1 cellular context compared by ENCODE assay signal in the genomic region with DNA sequence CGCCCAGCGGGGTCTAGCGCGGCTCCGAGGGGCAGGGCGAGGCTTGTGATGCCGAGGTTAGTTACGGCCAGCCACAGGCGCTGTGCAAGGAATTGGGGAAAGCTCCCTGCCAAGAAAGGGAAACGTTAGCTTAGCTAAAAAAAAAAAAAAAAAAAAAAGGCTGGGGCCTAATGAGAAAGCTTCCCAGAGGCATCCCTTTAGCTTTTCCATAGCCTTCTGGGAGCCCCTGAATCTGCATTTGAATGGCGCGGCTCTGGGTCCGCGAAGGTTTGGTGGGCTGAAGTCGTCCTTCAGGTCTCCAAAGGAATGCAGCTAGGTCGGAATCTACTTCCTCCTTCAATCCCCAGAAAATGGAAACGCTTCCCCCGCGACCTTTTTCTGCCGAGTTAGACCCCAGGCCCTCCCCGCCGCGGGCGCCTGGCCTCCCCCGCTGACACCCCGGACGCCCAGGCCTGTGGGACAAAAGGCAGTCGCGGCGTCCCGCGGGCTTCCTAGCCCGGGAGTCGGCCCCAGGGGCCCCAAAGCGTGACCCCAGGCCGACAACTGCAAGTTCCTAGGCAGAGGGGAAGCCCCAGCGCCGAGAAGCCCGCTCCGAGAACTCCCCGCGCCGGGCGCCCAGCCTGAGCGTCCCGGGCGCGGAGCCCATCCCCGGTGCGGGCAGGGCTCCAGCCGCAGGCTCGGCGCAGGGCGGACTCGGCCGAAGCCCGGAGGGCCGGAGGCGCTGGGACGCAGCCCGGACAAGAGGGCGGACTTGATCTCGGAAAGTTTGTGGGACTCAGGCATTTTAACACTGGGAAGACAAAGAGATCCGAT.
TF ChIP-seq lines count a peak whose summit lies in the region.

No MANE protein-coding gene starts in this region.

TF ChIP-seq in HepG2, 621 proteins besides CTCF, POLR2A, EP300 and RAD21 (continued from another document and continues in another):
- TF ChIP-seq, protein P1, sequence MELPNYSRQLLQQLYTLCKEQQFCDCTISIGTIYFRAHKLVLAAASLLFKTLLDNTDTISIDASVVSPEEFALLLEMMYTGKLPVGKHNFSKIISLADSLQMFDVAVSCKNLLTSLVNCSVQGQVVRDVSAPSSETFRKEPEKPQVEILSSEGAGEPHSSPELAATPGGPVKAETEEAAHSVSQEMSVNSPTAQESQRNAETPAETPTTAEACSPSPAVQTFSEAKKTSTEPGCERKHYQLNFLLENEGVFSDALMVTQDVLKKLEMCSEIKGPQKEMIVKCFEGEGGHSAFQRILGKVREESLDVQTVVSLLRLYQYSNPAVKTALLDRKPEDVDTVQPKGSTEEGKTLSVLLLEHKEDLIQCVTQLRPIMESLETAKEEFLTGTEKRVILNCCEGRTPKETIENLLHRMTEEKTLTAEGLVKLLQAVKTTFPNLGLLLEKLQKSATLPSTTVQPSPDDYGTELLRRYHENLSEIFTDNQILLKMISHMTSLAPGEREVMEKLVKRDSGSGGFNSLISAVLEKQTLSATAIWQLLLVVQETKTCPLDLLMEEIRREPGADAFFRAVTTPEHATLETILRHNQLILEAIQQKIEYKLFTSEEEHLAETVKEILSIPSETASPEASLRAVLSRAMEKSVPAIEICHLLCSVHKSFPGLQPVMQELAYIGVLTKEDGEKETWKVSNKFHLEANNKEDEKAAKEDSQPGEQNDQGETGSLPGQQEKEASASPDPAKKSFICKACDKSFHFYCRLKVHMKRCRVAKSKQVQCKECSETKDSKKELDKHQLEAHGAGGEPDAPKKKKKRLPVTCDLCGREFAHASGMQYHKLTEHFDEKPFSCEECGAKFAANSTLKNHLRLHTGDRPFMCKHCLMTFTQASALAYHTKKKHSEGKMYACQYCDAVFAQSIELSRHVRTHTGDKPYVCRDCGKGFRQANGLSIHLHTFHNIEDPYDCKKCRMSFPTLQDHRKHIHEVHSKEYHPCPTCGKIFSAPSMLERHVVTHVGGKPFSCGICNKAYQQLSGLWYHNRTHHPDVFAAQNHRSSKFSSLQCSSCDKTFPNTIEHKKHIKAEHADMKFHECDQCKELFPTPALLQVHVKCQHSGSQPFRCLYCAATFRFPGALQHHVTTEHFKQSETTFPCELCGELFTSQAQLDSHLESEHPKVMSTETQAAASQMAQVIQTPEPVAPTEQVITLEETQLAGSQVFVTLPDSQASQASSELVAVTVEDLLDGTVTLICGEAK (IDR thresholded peaks at IDR 0.05), result no peak
- TF ChIP-seq, protein P1 (CRISPR knock-in tag; IDR thresholded peaks at IDR 0.05), result no peak
- no peak for TF ChIP-seq GRHL1 (CRISPR knock-in tag; conservative IDR thresholded peaks at IDR 0.05)
- TF ChIP-seq RBM39 (IDR thresholded peaks at IDR 0.05; ENCODE audit: low read depth, low read length, poor library complexity, severe bottlenecking), result peak; percentile 66
- TF ChIP-seq ZNF552 (CRISPR knock-in tag; IDR thresholded peaks at IDR 0.05; ENCODE audit: borderline replicate concordance), result no peak
- no peak for TF ChIP-seq SMYD3 (CRISPR knock-in tag; IDR thresholded peaks at IDR 0.05)
- TF ChIP-seq, protein P2, sequence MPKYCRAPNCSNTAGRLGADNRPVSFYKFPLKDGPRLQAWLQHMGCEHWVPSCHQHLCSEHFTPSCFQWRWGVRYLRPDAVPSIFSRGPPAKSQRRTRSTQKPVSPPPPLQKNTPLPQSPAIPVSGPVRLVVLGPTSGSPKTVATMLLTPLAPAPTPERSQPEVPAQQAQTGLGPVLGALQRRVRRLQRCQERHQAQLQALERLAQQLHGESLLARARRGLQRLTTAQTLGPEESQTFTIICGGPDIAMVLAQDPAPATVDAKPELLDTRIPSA (CRISPR knock-in tag; IDR thresholded peaks at IDR 0.05; ENCODE audit: borderline replicate concordance), result no peak; the same call in 1 of the 2 replicates
- no peak for TF ChIP-seq RARG (CRISPR knock-in tag; IDR thresholded peaks at IDR 0.05; ENCODE audit: low read depth)
- TF ChIP-seq ZNF768 (CRISPR knock-in tag; IDR thresholded peaks at IDR 0.05), result 0 out of 2 replicates have a peak, but pooled peaks have one; percentile 21
- no peak for TF ChIP-seq CAMTA2 (CRISPR knock-in tag; IDR thresholded peaks at IDR 0.05; ENCODE audit: borderline replicate concordance)
- TF ChIP-seq, protein P3, sequence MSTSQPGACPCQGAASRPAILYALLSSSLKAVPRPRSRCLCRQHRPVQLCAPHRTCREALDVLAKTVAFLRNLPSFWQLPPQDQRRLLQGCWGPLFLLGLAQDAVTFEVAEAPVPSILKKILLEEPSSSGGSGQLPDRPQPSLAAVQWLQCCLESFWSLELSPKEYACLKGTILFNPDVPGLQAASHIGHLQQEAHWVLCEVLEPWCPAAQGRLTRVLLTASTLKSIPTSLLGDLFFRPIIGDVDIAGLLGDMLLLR (CRISPR knock-in tag; IDR thresholded peaks at IDR 0.05), result no peak
- TF ChIP-seq ZNF644 (CRISPR knock-in tag; IDR thresholded peaks at IDR 0.05; ENCODE audit: low read depth), result no peak
- TF ChIP-seq, protein P4, sequence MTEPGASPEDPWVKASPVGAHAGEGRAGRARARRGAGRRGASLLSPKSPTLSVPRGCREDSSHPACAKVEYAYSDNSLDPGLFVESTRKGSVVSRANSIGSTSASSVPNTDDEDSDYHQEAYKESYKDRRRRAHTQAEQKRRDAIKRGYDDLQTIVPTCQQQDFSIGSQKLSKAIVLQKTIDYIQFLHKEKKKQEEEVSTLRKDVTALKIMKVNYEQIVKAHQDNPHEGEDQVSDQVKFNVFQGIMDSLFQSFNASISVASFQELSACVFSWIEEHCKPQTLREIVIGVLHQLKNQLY (CRISPR knock-in tag; IDR thresholded peaks at IDR 0.05), result no peak
- no peak for TF ChIP-seq PAWR (CRISPR knock-in tag; IDR thresholded peaks at IDR 0.05; ENCODE audit: borderline replicate concordance)
- TF ChIP-seq, protein P5, sequence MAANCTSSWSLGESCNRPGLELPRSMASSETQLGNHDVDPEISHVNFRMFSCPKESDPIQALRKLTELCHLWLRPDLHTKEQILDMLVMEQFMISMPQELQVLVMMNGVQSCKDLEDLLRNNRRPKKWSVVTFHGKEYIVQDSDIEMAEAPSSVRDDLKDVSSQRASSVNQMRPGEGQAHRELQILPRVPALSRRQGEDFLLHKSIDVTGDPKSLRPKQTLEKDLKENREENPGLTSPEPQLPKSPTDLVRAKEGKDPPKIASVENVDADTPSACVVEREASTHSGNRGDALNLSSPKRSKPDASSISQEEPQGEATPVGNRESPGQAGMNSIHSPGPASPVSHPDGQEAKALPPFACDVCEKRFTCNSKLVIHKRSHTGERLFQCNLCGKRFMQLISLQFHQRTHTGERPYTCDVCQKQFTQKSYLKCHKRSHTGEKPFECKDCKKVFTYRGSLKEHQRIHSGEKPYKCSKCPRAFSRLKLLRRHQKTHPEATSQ (CRISPR knock-in tag; IDR thresholded peaks at IDR 0.05; ENCODE audit: borderline replicate concordance), result no peak
- TF ChIP-seq, protein P6, sequence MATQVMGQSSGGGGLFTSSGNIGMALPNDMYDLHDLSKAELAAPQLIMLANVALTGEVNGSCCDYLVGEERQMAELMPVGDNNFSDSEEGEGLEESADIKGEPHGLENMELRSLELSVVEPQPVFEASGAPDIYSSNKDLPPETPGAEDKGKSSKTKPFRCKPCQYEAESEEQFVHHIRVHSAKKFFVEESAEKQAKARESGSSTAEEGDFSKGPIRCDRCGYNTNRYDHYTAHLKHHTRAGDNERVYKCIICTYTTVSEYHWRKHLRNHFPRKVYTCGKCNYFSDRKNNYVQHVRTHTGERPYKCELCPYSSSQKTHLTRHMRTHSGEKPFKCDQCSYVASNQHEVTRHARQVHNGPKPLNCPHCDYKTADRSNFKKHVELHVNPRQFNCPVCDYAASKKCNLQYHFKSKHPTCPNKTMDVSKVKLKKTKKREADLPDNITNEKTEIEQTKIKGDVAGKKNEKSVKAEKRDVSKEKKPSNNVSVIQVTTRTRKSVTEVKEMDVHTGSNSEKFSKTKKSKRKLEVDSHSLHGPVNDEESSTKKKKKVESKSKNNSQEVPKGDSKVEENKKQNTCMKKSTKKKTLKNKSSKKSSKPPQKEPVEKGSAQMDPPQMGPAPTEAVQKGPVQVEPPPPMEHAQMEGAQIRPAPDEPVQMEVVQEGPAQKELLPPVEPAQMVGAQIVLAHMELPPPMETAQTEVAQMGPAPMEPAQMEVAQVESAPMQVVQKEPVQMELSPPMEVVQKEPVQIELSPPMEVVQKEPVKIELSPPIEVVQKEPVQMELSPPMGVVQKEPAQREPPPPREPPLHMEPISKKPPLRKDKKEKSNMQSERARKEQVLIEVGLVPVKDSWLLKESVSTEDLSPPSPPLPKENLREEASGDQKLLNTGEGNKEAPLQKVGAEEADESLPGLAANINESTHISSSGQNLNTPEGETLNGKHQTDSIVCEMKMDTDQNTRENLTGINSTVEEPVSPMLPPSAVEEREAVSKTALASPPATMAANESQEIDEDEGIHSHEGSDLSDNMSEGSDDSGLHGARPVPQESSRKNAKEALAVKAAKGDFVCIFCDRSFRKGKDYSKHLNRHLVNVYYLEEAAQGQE (IDR thresholded peaks at IDR 0.05; ENCODE audit: borderline replicate concordance in 1 of 2, low read depth in 1 of 2, low read length in 2 of 2), result no peak
- no peak for TF ChIP-seq ZNF772 (CRISPR knock-in tag; IDR thresholded peaks at IDR 0.05)
- TF ChIP-seq ELF4 (CRISPR knock-in tag; IDR thresholded peaks at IDR 0.05; ENCODE audit: borderline replicate concordance), result no peak
- TF ChIP-seq, protein P7, sequence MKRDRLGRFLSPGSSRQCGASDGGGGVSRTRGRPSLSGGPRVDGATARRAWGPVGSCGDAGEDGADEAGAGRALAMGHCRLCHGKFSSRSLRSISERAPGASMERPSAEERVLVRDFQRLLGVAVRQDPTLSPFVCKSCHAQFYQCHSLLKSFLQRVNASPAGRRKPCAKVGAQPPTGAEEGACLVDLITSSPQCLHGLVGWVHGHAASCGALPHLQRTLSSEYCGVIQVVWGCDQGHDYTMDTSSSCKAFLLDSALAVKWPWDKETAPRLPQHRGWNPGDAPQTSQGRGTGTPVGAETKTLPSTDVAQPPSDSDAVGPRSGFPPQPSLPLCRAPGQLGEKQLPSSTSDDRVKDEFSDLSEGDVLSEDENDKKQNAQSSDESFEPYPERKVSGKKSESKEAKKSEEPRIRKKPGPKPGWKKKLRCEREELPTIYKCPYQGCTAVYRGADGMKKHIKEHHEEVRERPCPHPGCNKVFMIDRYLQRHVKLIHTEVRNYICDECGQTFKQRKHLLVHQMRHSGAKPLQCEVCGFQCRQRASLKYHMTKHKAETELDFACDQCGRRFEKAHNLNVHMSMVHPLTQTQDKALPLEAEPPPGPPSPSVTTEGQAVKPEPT (CRISPR knock-in tag; IDR thresholded peaks at IDR 0.05; ENCODE audit: low read depth), result no peak
- TF ChIP-seq, protein P8, sequence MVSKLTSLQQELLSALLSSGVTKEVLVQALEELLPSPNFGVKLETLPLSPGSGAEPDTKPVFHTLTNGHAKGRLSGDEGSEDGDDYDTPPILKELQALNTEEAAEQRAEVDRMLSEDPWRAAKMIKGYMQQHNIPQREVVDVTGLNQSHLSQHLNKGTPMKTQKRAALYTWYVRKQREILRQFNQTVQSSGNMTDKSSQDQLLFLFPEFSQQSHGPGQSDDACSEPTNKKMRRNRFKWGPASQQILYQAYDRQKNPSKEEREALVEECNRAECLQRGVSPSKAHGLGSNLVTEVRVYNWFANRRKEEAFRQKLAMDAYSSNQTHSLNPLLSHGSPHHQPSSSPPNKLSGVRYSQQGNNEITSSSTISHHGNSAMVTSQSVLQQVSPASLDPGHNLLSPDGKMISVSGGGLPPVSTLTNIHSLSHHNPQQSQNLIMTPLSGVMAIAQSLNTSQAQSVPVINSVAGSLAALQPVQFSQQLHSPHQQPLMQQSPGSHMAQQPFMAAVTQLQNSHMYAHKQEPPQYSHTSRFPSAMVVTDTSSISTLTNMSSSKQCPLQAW (CRISPR knock-in tag; IDR thresholded peaks at IDR 0.05), result no peak
- TF ChIP-seq MAFK (conservative IDR thresholded peaks at IDR 0.05 in 1 of 2, IDR thresholded peaks at IDR 0.05 in 1 of 2; ENCODE audit: low read length in 2 of 2), result no peak
- no peak for TF ChIP-seq ZNF333 (CRISPR knock-in tag; IDR thresholded peaks at IDR 0.05; ENCODE audit: borderline replicate concordance)
- TF ChIP-seq TBL1XR1 (IDR thresholded peaks at IDR 0.05; ENCODE audit: borderline replicate concordance, low read length, partially characterized antibody), result no peak
- TF ChIP-seq ZNF513 (CRISPR knock-in tag; conservative IDR thresholded peaks at IDR 0.05), result no peak
